ENCODE assay signal across 15 cellular contexts in the genomic region with DNA sequence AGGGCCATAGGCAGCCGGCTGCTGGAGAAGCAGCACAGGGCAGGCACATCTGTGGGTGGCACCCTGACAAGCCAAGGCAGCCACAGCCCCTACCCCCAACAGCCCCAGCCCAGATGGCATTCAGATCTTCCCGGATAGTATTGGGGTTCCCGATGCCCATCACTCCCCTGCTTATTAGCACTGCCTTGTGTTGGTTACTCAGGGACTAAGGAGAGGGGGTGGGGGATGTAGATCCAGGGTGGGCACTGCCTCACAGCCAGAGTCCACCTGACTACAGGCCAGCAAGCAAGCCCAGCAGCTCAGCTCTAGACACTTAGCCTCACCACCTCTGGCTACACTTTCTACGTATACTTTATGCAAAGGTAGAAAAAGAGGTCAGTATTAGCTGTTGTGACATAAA. TPM values are rescaled to one million over a fixed set of nuclear protein-coding genes. Genes with fewer than 3 reads are reported as not detected.
"Had no signal": no experiment of that assay in that cellular context is flagged by ENCODE, and none has a peak within 500 bp of the region (broad histone marks: within the 10 kb centered on the region; RNA-seq: fewer than 3 reads in every experiment).

No MANE protein-coding gene starts in this region.

RNA-seq across cellular contexts. Expression of a gene that starts 30.7 kb away (rescaled TPM):
- total RNA-seq: activated B cell treated with CpG ODN at 0.5 μM for 24 hours; activated CD4-positive, alpha-beta memory T cell treated with anti-CD3 and anti-CD28 coated beads for 36 hours; activated CD4-positive, alpha-beta memory T cell treated with anti-CD3 and anti-CD28 coated beads, Interleukin-2, amount 10 ng/mL, durations not matched to agents 7 days and 5 days; activated CD4-positive, alpha-beta T cell treated with anti-CD3 and anti-CD28 coated beads for 36 hours; activated CD4-positive, alpha-beta T cell treated with anti-CD3 and anti-CD28 coated beads, Interleukin-2, amount 10 ng/mL, durations not matched to agents 24 days and 14 days; activated CD4-positive, alpha-beta T cell treated with anti-CD3 and anti-CD28 coated beads, Interleukin-2, amount 10 ng/mL, durations not matched to agents 7 days and 5 days; activated CD8-positive, alpha-beta memory T cell treated with anti-CD3 and anti-CD28 coated beads for 36 hours; activated CD8-positive, alpha-beta memory T cell treated with anti-CD3 and anti-CD28 coated beads, Interleukin-2, amount 10 ng/mL, durations not matched to agents 7 days and 5 days; activated CD8-positive, alpha-beta T cell treated with anti-CD3 and anti-CD28 coated beads for 36 hours; activated CD8-positive, alpha-beta T cell treated with anti-CD3 and anti-CD28 coated beads, Interleukin-2, amount 10 ng/mL, durations not matched to agents 7 days and 5 days; T-cell; T-helper 1 cell treated with Interleukin-12 subunit alpha and Interleukin-12 subunit beta and Interleukin-4 antibody, amounts not matched to agents 30 ng/mL and 1 ng/mL, for 36 hours; T-helper 17 cell; T-helper 2 cell treated with Interferon-gamma antibody and Interleukin-4, amounts not matched to agents 100 ng/mL and 5 ng/mL, for 36 hours; WTC11 had no signal
